8 cellular contexts compared by ENCODE assay signal in genomic region chr17:48610282-48611211, GRCh38. TPM values are rescaled to one million over a fixed set of nuclear protein-coding genes. Genes with fewer than 3 reads are reported as not detected.
DNase-seq lines count a peak whose midpoint lies in the region; ATAC-seq, FAIRE-seq and TF ChIP-seq lines count a peak whose summit lies in the region.

Gene HOXB7 (minus strand): TSS chr17:48611017. CDS start chr17:48610918, 99 bp downstream.

- H3K4me1 Mint-ChIP-seq in activated CD4-positive, alpha-beta memory T cell treated with anti-CD3 and anti-CD28 coated beads, Interleukin-2, amount 10 ng/mL, durations not matched to agents 7 days and 5 days: peaks cover 39% of the 10 kb centered on the region
- peaks cover 43 to 48% of the 10 kb centered on the region in 2 donors for H3K4me1 Mint-ChIP-seq in natural killer cell

- no peak for FAIRE-seq in urothelium cell line (lab: Jason Lieb, UNC)

- peak within 1 kb of the TSS; percentile 53 for H3K27ac Mint-ChIP-seq in activated CD4-positive, alpha-beta memory T cell treated with anti-CD3 and anti-CD28 coated beads, Interleukin-2, amount 10 ng/mL, durations not matched to agents 7 days and 5 days
- peak within 1 kb of the TSS; percentile 43 to 78 for H3K27ac Mint-ChIP-seq in natural killer cell

- no peak for TF ChIP-seq CTCF in natural killer cell (IDR thresholded peaks at IDR 0.05)

- peak; percentile 68 for DNase-seq in NK-92 treated with Interleukin-12 subunit alpha and Interleukin-12 subunit beta, amount 100 ng/mL, for 24 hours (lab: John Stamatoyannopoulos, UW)
- DNase-seq in NK-92 (lab: John Stamatoyannopoulos, UW; ENCODE audit: unreplicated experiment) (no peak), NCI-H2029 treated with DMSO at 0.1 percent for 48 hours (lab: John Stamatoyannopoulos, UW) (peak; percentile 34), natural killer cell (peak; percentile 68), urothelium cell line (ENCODE audit: low spot score) (peak; percentile 84)
- peak; percentile 77 for DNase-seq in activated CD4-positive, alpha-beta memory T cell treated with anti-CD3 and anti-CD28 coated beads, Interleukin-2, amount 10 ng/mL, durations not matched to agents 7 days and 5 days

- ATAC-seq in esophagus mucosa (peak; percentile 28), natural killer cell (peak; percentile 28 to 59 (median 39)), GM18502 (IDR thresholded peaks at IDR 0.05; ENCODE audit: poor library complexity, unreplicated experiment) (no peak)

- H3K9me3 Mint-ChIP-seq in activated CD4-positive, alpha-beta memory T cell treated with anti-CD3 and anti-CD28 coated beads, Interleukin-2, amount 10 ng/mL, durations not matched to agents 7 days and 5 days: no peaks in the 10 kb centered on the region
- no peaks in the 10 kb centered on the region for H3K9me3 Mint-ChIP-seq in natural killer cell

- peak within 1 kb of the TSS; percentile 88 for H3K4me3 Mint-ChIP-seq in activated CD4-positive, alpha-beta memory T cell treated with anti-CD3 and anti-CD28 coated beads, Interleukin-2, amount 10 ng/mL, durations not matched to agents 7 days and 5 days
- peak within 1 kb of the TSS; percentile 98 for H3K4me3 Mint-ChIP-seq in natural killer cell

- POLR2A ChIA-PET in activated CD4-positive, alpha-beta memory T cell treated with anti-CD3 and anti-CD28 coated beads, Interleukin-2, amount 10 ng/mL, durations not matched to agents 7 days and 5 days (lab: Charles Lee): interaction anchor here (0.8 to 1.6 kb wide), 7 partner anchors 9 to 562 kb away, joined by 3 to 10 read pairs (median 4); partner anchors contain the start of genes HOXB9 and NFE2L1

- intact Hi-C loops in natural killer cell (cut with micrococcal nuclease): loop anchor here (5.0 to 10.0 kb wide), 2 partner anchors 112 to 144 kb away; partner anchors contain the start of genes PRAC1 and PRAC2

- peaks cover 74% of the 10 kb centered on the region for H3K27me3 Mint-ChIP-seq in activated CD4-positive, alpha-beta memory T cell treated with anti-CD3 and anti-CD28 coated beads, Interleukin-2, amount 10 ng/mL, durations not matched to agents 7 days and 5 days
- H3K27me3 Mint-ChIP-seq in natural killer cell (ENCODE audit: low read depth in 2 of 2): peaks cover 30 to 48% of the 10 kb centered on the region in 2 donors

- H3K36me3 Mint-ChIP-seq in activated CD4-positive, alpha-beta memory T cell treated with anti-CD3 and anti-CD28 coated beads, Interleukin-2, amount 10 ng/mL, durations not matched to agents 7 days and 5 days (ENCODE audit: low read depth): peaks cover 8% of the 10 kb centered on the region
- no peaks in the 10 kb centered on the region for H3K36me3 Mint-ChIP-seq in natural killer cell

- CTCF ChIA-PET in activated CD4-positive, alpha-beta memory T cell treated with anti-CD3 and anti-CD28 coated beads, Interleukin-2, amount 10 ng/mL, durations not matched to agents 7 days and 5 days (lab: Charles Lee): interaction anchor here (0.7 to 1.6 kb wide), 4 partner anchors 8 to 19 kb away, joined by 3 to 10 read pairs (median 4); no protein-coding TSS in a partner anchor

RNA-seq across cellular contexts. Expression of gene HOXB7, which starts in this region (rescaled TPM):
- total RNA-seq in activated CD4-positive, alpha-beta memory T cell treated with anti-CD3 and anti-CD28 coated beads, Interleukin-2, amount 10 ng/mL, durations not matched to agents 7 days and 5 days: 1 to 10 TPM; 1.6 to 1.7 TPM
- total RNA-seq in esophagus mucosa: 2.1 TPM
- total RNA-seq in natural killer cell: 1 to 10 TPM in 1 of 3 donors, under 1 TPM in 2; 0.45 to 1.4 (median 0.97) TPM
